In the genomic region with DNA sequence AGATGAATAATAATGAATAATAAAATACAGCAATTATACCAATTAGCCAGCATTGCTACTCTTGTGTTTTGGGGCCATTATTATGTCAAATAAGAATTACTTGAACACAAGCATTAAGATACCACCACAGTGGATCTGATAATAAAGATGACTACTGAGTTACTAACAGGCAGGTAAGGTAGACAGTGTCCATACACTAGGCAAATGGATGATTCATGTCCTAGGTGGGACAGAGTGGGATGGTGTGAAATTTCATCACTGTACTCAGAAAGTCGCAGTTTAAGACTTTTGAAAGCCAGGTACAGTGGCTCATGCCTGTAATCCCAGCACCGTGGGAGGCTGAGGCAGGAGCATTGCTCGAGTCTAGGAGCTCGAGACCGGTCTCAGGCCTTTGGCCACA, we compare ENCODE assay signal across 32 cellular contexts. TPM values are rescaled to one million over a fixed set of nuclear protein-coding genes. Genes with fewer than 3 reads are reported as not detected.
"Had no signal": no experiment of that assay in that cellular context is flagged by ENCODE, and none has a peak within 500 bp of the region (broad histone marks: within the 10 kb centered on the region; RNA-seq: fewer than 3 reads in every experiment).

No MANE protein-coding gene starts in this region.

- H3K27ac Mint-ChIP-seq: activated CD4-positive, alpha-beta memory T cell treated with anti-CD3 and anti-CD28 coated beads, Interleukin-2, amount 10 ng/mL, durations not matched to agents 7 days and 5 days; activated CD4-positive, alpha-beta T cell treated with anti-CD3 and anti-CD28 coated beads, Interleukin-2, amount 10 ng/mL, durations not matched to agents 7 days and 5 days; activated naive CD4-positive, alpha-beta T cell treated with anti-CD3 and anti-CD28 coated beads, Interleukin-2, amount 10 ng/mL, durations not matched to agents 7 days and 5 days; activated T-cell treated with anti-CD3 and anti-CD28 coated beads, Interleukin-2, amount 50 U/mL, for 72 hours; mesothelial cell of epicardium; naive B cell; progenitor cell of endocrine pancreas; stimulated activated naive B cell treated with anti-CD40 and anti-IgM and Interleukin-4, amounts not matched to agents 10 μg/mL and 1 μg/mL and 100 μg/mL, for 72 hours; WTC11 had no signal

- H3K36me3 Mint-ChIP-seq: activated naive CD4-positive, alpha-beta T cell treated with anti-CD3 and anti-CD28 coated beads, Interleukin-2, amount 10 ng/mL, durations not matched to agents 7 days and 5 days; mesothelial cell of epicardium; stimulated activated naive B cell treated with anti-CD40 and anti-IgM and Interleukin-4, amounts not matched to agents 10 μg/mL and 1 μg/mL and 100 μg/mL, for 72 hours had no signal

- FAIRE-seq: colon, islet of Langerhans had no signal

- H3K4me3 Mint-ChIP-seq: activated CD4-positive, alpha-beta memory T cell treated with anti-CD3 and anti-CD28 coated beads, Interleukin-2, amount 10 ng/mL, durations not matched to agents 7 days and 5 days; activated CD4-positive, alpha-beta T cell treated with anti-CD3 and anti-CD28 coated beads, Interleukin-2, amount 10 ng/mL, durations not matched to agents 7 days and 5 days; activated naive CD4-positive, alpha-beta T cell treated with anti-CD3 and anti-CD28 coated beads, Interleukin-2, amount 10 ng/mL, durations not matched to agents 7 days and 5 days; activated T-cell treated with anti-CD3 and anti-CD28 coated beads, Interleukin-2, amount 50 U/mL, for 72 hours; central memory CD8-positive, alpha-beta T cell; mesothelial cell of epicardium; naive B cell; nephron progenitor cell; stimulated activated naive B cell treated with anti-CD40 and anti-IgM and Interleukin-4, amounts not matched to agents 10 μg/mL and 1 μg/mL and 100 μg/mL, for 72 hours; WTC11 had no signal

- H3K4me1 Mint-ChIP-seq: activated CD4-positive, alpha-beta memory T cell treated with anti-CD3 and anti-CD28 coated beads, Interleukin-2, amount 10 ng/mL, durations not matched to agents 7 days and 5 days; activated CD4-positive, alpha-beta T cell treated with anti-CD3 and anti-CD28 coated beads, Interleukin-2, amount 10 ng/mL, durations not matched to agents 7 days and 5 days; activated naive CD4-positive, alpha-beta T cell treated with anti-CD3 and anti-CD28 coated beads, Interleukin-2, amount 10 ng/mL, durations not matched to agents 7 days and 5 days; central memory CD8-positive, alpha-beta T cell; stimulated activated naive B cell treated with anti-CD40 and anti-IgM and Interleukin-4, amounts not matched to agents 10 μg/mL and 1 μg/mL and 100 μg/mL, for 72 hours had no signal

- H3K4me3 ChIP-seq: esophagus squamous epithelium, gastrocnemius medialis, left ventricle myocardium inferior, lung, right lobe of liver, skin epidermis, stomach, tibial artery had no signal

- ATAC-seq: activated T-cell treated with anti-CD3 and anti-CD28 coated beads, Interleukin-2, amount 50 U/mL, for 72 hours; gastrocnemius medialis; right lobe of liver; stimulated activated naive B cell treated with anti-CD40 and anti-IgM and Interleukin-4, amounts not matched to agents 10 μg/mL and 1 μg/mL and 100 μg/mL, for 72 hours; WTC11 had no signal

- DNase-seq: activated CD4-positive, alpha-beta memory T cell treated with anti-CD3 and anti-CD28 coated beads, Interleukin-2, amount 10 ng/mL, durations not matched to agents 7 days and 5 days; activated CD4-positive, alpha-beta T cell treated with anti-CD3 and anti-CD28 coated beads for 1 hour; activated CD4-positive, alpha-beta T cell treated with anti-CD3 and anti-CD28 coated beads, Interleukin-2, amount 10 ng/mL, durations not matched to agents 7 days and 5 days; activated gamma-delta T cell; activated naive CD4-positive, alpha-beta T cell treated with anti-CD3 and anti-CD28 coated beads, Interleukin-2, amount 10 ng/mL, durations not matched to agents 7 days and 5 days; activated T-cell treated with anti-CD3 and anti-CD28 coated beads for 4 hours; activated T-cell treated with anti-CD3 and anti-CD28 coated beads, Interleukin-2, amount 50 U/mL, for 72 hours; amygdala; dermis blood vessel endothelial cell; effector CD4-positive, alpha-beta T cell; esophagus squamous epithelium; gastrocnemius medialis; glutamatergic neuron; left ventricle myocardium inferior; naive B cell; nephron progenitor cell; right lobe of liver; stimulated activated CD4-positive, alpha-beta T cell treated with anti-CD3 and anti-CD28 coated beads, Interleukin-4, amount 100 ng/mL, for 4 hours; stimulated activated CD8-positive, alpha-beta memory T cell treated with anti-CD3 and anti-CD28 coated beads, Interleukin-4, amount 100 ng/mL, for 48 hours; stimulated activated naive B cell treated with anti-CD40 and anti-IgM and Interleukin-4, amounts not matched to agents 10 μg/mL and 1 μg/mL and 100 μg/mL, for 72 hours; stomach; T-helper 2 cell had no signal

- H3K36me3 ChIP-seq: esophagus squamous epithelium, gastrocnemius medialis, left ventricle myocardium inferior, neutrophil, right lobe of liver, stomach, tibial artery had no signal

- H3K27me3 ChIP-seq: gastrocnemius medialis, right lobe of liver, tibial artery had no signal

- H3K9me3 Mint-ChIP-seq: activated naive CD4-positive, alpha-beta T cell treated with anti-CD3 and anti-CD28 coated beads, Interleukin-2, amount 10 ng/mL, durations not matched to agents 7 days and 5 days had no signal

RNA-seq across cellular contexts. Expression of a gene that starts 8.7 kb away (rescaled TPM):
- total RNA-seq: activated CD4-positive, alpha-beta memory T cell treated with anti-CD3 and anti-CD28 coated beads, Interleukin-2, amount 10 ng/mL, durations not matched to agents 7 days and 5 days; activated CD4-positive, alpha-beta T cell treated with anti-CD3 and anti-CD28 coated beads, Interleukin-2, amount 10 ng/mL, durations not matched to agents 7 days and 5 days had no signal
